In genomic region chr11:44701276-44701675, GRCh38 we compare ENCODE assay signal across 14 cellular contexts. TPM values are rescaled to one million over a fixed set of nuclear protein-coding genes. Genes with fewer than 3 reads are reported as not detected.
DNase-seq lines count a peak whose midpoint lies in the region; ATAC-seq and TF ChIP-seq lines count a peak whose summit lies in the region.
"Had no signal": no experiment of that assay in that cellular context is flagged by ENCODE, and none has a peak within 500 bp of the region (broad histone marks: within the 10 kb centered on the region; RNA-seq: fewer than 3 reads in every experiment).

No MANE protein-coding gene starts in this region.

- no peaks in the 10 kb centered on the region for H3K36me3 Mint-ChIP-seq in activated T-helper 17 cell treated with anti-CD3 and anti-CD28 coated beads, Interleukin-2, amount 50 U/mL, for 72 hours (ENCODE audit: low read depth)

- peaks cover 4% of the 10 kb centered on the region for H3K27me3 Mint-ChIP-seq in activated T-helper 17 cell treated with anti-CD3 and anti-CD28 coated beads, Interleukin-2, amount 50 U/mL, for 72 hours

- H3K4me3 Mint-ChIP-seq in activated T-helper 17 cell treated with anti-CD3 and anti-CD28 coated beads, Interleukin-2, amount 50 U/mL, for 72 hours, result no peak overlapping the region

- H3K4me1 Mint-ChIP-seq in activated T-helper 17 cell treated with anti-CD3 and anti-CD28 coated beads, Interleukin-2, amount 50 U/mL, for 72 hours, result peaks cover 16% of the 10 kb centered on the region

- no peaks in the 10 kb centered on the region for H3K27me3 ChIP-seq in muscle layer of colon (ENCODE audit: control insufficient read depth in 1 of 2, insufficient read depth in 2 of 2, low read length in 2 of 2)

- ATAC-seq in activated T-helper 17 cell treated with anti-CD3 and anti-CD28 coated beads, Interleukin-2, amount 50 U/mL, for 72 hours (replicated peaks), result no peak
- ATAC-seq in left cardiac atrium, result peak; percentile 14 to 50
- ATAC-seq in GM19452 (IDR thresholded peaks at IDR 0.05; ENCODE audit: unreplicated experiment), result no peak
- no peak for ATAC-seq in GM21381 (IDR thresholded peaks at IDR 0.05; ENCODE audit: unreplicated experiment)
- no peak for ATAC-seq in GM18502 (IDR thresholded peaks at IDR 0.05; ENCODE audit: poor library complexity, unreplicated experiment)
- ATAC-seq: HCT116 had no signal

- peaks cover 26% of the 10 kb centered on the region for H3K4me1 ChIP-seq in muscle layer of colon (ENCODE audit: insufficient read depth, low read length)
- H3K4me1 ChIP-seq: Caco-2 had no signal

- H3K27ac Mint-ChIP-seq in activated T-helper 17 cell treated with anti-CD3 and anti-CD28 coated beads, Interleukin-2, amount 50 U/mL, for 72 hours, result peak overlapping the region; percentile 68

- no peak overlapping the region for H3K9ac ChIP-seq in muscle layer of colon (ENCODE audit: low read length)

- no peaks in the 10 kb centered on the region for H3K9me3 Mint-ChIP-seq in activated T-helper 17 cell treated with anti-CD3 and anti-CD28 coated beads, Interleukin-2, amount 50 U/mL, for 72 hours

- no peaks in the 10 kb centered on the region for H3K36me3 ChIP-seq in muscle layer of colon (ENCODE audit: insufficient read depth, low read length)

- H3K27ac ChIP-seq in muscle layer of colon (ENCODE audit: low read depth, low read length), result peak overlapping the region; percentile 8
- H3K27ac ChIP-seq: PC-9 had no signal

- TF ChIP-seq CTCF in GM13977 (IDR thresholded peaks at IDR 0.05; ENCODE audit: extremely low read depth, insufficient read depth, missing control alignments), result no peak

- in situ Hi-C loops in GM13977 (cut with MboI; ENCODE audit: low pct_unique_long_range_greater_than_20kb, low sequenced_read_pairs, unreplicated experiment), result no loop called here

- peaks cover 8% of the 10 kb centered on the region for H3K9me3 ChIP-seq in muscle layer of colon (ENCODE audit: low read length)
- H3K9me3 ChIP-seq: Caco-2 had no signal

- DNase-seq in OCI-M1 (lab: John Stamatoyannopoulos, UW), result peak; percentile 52
- no peak for DNase-seq in left cardiac atrium
- DNase-seq in GM13977 (ENCODE audit: low spot score), result no peak
- DNase-seq: AML-193, Caco-2, NCI-H1436, NCI-H2029 treated with DMSO at 0.1 percent for 48 hours, PC-9 had no signal

- H3K4me3 ChIP-seq in muscle layer of colon (ENCODE audit: low read depth in 1 of 2, low read length in 2 of 2), result no peak overlapping the region
- H3K4me3 ChIP-seq: PC-9 had no signal

- intact Hi-C loops in left cardiac atrium (cut with DNase I), result loop anchor here in 1 of 2 donors (2.0 to 5.0 kb wide), 2 partner anchors 44 to 68 kb away; no protein-coding TSS in a partner anchor

RNA-seq across cellular contexts. Expression of gene TSPAN18, which starts 25.5 kb away (rescaled TPM):
- 1 to 10 TPM; 3.3 to 3.9 TPM for total RNA-seq in activated T-helper 17 cell treated with anti-CD3 and anti-CD28 coated beads, Interleukin-2, amount 50 U/mL, for 72 hours
- total RNA-seq in left cardiac atrium, result 100 to 1,000 TPM; 152 to 166 TPM
- total RNA-seq: PC-9 had no signal

Comparison
In these comparisons a context has a peak if more than half of its experiments do, and no peak if none do; other contexts are left out.
1. ATAC-seq: peak in left cardiac atrium (2 of 2); none in activated T-helper 17 cell treated with anti-CD3 and anti-CD28 coated beads, Interleukin-2, amount 50 U/mL, for 72 hours (single experiment), GM19452 (single experiment), GM21381 (single experiment) and GM18502 (single experiment).
2. RNA of gene TSPAN18, which starts 25.5 kb away (total RNA-seq): 152 to 166 TPM in left cardiac atrium; 3.3 to 3.9 TPM in activated T-helper 17 cell treated with anti-CD3 and anti-CD28 coated beads, Interleukin-2, amount 50 U/mL, for 72 hours; every median in the first group is over 10 times any median in the second.